In the genomic region with DNA sequence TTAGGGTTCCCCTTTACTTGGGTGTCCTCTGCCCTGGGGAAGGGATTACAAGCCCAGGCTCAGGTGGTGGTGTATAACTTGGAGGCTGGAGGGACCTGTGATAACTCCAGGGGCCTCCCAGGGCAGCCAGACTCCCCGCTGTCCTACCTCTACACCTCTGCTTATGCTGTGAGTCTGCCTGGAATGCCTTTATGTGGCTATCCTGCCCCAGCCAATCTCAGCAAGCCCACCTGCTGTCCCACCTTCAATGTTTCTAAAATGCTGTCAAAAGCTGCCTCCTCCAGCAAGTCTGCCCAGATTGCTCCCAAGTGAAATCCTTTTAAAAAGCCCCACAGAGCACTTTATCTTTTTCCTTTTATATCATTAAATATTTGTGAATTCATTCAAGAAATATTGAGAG, we compare ENCODE assay signal across 15 cellular contexts. TPM values are rescaled to one million over a fixed set of nuclear protein-coding genes. Genes with fewer than 3 reads are reported as not detected.
DNase-seq lines count a peak whose midpoint lies in the region; ATAC-seq and TF ChIP-seq lines count a peak whose summit lies in the region.
"Had no signal": no experiment of that assay in that cellular context is flagged by ENCODE, and none has a peak within 500 bp of the region (broad histone marks: within the 10 kb centered on the region; RNA-seq: fewer than 3 reads in every experiment).

No MANE protein-coding gene starts in this region.

- no peak overlapping the region for H2BK5ac ChIP-seq in IMR-90 (ENCODE audit: low read depth, low read length, poor library complexity, severe bottlenecking)

- H3K56ac ChIP-seq in IMR-90 (ENCODE audit: extremely low read depth, insufficient read depth, low read length): no peak overlapping the region

- H3K4me3 Mint-ChIP-seq in endodermal cell: no peak overlapping the region
- no peak overlapping the region for H3K4me3 Mint-ChIP-seq in nephron progenitor cell
- H3K4me3 Mint-ChIP-seq: B cell; CD4-positive, CD25-positive, alpha-beta regulatory T cell had no signal

- H3K9me3 ChIP-seq in IMR-90 (ENCODE audit: control insufficient read depth, insufficient read depth, low read length) (no peaks in the 10 kb centered on the region), endodermal cell (ENCODE audit: control insufficient read depth, low read length) (no peaks in the 10 kb centered on the region), transverse colon (no peaks in the 10 kb centered on the region)
- H3K9me3 ChIP-seq: SJSA1 had no signal

- no peak overlapping the region for H2AFZ ChIP-seq in IMR-90 (replicated peaks; ENCODE audit: low read length, poor library complexity)

- no peak for TF ChIP-seq RAD21 in IMR-90 (IDR thresholded peaks at IDR 0.05; ENCODE audit: low read length)

- H3K27ac Mint-ChIP-seq in endodermal cell (peak overlapping the region; percentile 48), nephron progenitor cell (peak overlapping the region; percentile 66)
- H3K27ac Mint-ChIP-seq: IgD-negative memory B cell had no signal

- no peak overlapping the region for H2AK5ac ChIP-seq in IMR-90 (ENCODE audit: low read depth, low read length)

- H2BK120ac ChIP-seq in IMR-90 (ENCODE audit: low read depth, low read length): no peak overlapping the region

- H3K36me3 ChIP-seq in IMR-90 (ENCODE audit: control insufficient read depth, insufficient read depth, low read length): no peaks in the 10 kb centered on the region
- H3K36me3 ChIP-seq in endodermal cell (ENCODE audit: control insufficient read depth, insufficient read depth, low read length): no peaks in the 10 kb centered on the region
- H3K36me3 ChIP-seq in transverse colon: no peaks in the 10 kb centered on the region
- H3K36me3 ChIP-seq: SJSA1 had no signal

- H2BK20ac ChIP-seq in IMR-90 (ENCODE audit: low read depth, low read length): no peak overlapping the region

- BruUV-seq in IMR-90 (replicated peaks; lab: Mats Ljungman, UMichigan): no TSS peak

- H3K4me3 ChIP-seq in IMR-90 (ENCODE audit: insufficient read depth, low read depth, low read length) (no peak overlapping the region), endodermal cell (ENCODE audit: low read length) (no peak overlapping the region), transverse colon (no peak overlapping the region)
- H3K4me3 ChIP-seq: SJSA1 had no signal

- H3K27me3 ChIP-seq in IMR-90 (ENCODE audit: control insufficient read depth, insufficient read depth, low read length): no peaks in the 10 kb centered on the region
- H3K27me3 ChIP-seq in endodermal cell (ENCODE audit: control insufficient read depth, insufficient read depth, low read length, poor library complexity, severe bottlenecking): no peaks in the 10 kb centered on the region
- H3K27me3 ChIP-seq in transverse colon: no peaks in the 10 kb centered on the region
- H3K27me3 ChIP-seq: SJSA1 had no signal

- H3K4me1 Mint-ChIP-seq in endodermal cell (peaks cover 27% of the 10 kb centered on the region), nephron progenitor cell (peaks cover 68% of the 10 kb centered on the region)
- H3K4me1 Mint-ChIP-seq: CD4-positive, CD25-positive, alpha-beta regulatory T cell had no signal

- H3K14ac ChIP-seq in IMR-90 (replicated peaks; ENCODE audit: low read depth, low read length): no peak overlapping the region

- dilution Hi-C loops in IMR-90 (cut with HindIII; ENCODE audit: low sequenced_read_pairs, unreplicated experiment): no loop called here

- TF ChIP-seq EP300 in transverse colon (IDR thresholded peaks at IDR 0.05; ENCODE audit: low read depth): no peak

- intact Hi-C loops in IMR-90 (cut with micrococcal nuclease): no loop called here
- intact Hi-C loops in transverse colon (cut with DNase I; ENCODE audit: low total_unique reads): loop anchor here (5.0 kb wide), 1 partner anchor 143 kb away; no protein-coding TSS in a partner anchor

- no peak for TF ChIP-seq CTCF in IMR-90 (conservative IDR thresholded peaks at IDR 0.05; ENCODE audit: low read depth, low read length)
- no peak for TF ChIP-seq CTCF in endodermal cell (conservative IDR thresholded peaks at IDR 0.05)
- no peak for TF ChIP-seq CTCF in nephron progenitor cell (IDR thresholded peaks at IDR 0.05)
- no peak for TF ChIP-seq CTCF in transverse colon (IDR thresholded peaks at IDR 0.05)
- no peak for TF ChIP-seq CTCF in GM13977 (IDR thresholded peaks at IDR 0.05; ENCODE audit: extremely low read depth, insufficient read depth, missing control alignments)

- peaks cover 14% of the 10 kb centered on the region for H3K4me1 ChIP-seq in IMR-90 (ENCODE audit: control insufficient read depth, insufficient read depth, low read length)
- peaks cover 29% of the 10 kb centered on the region for H3K4me1 ChIP-seq in endodermal cell (ENCODE audit: control insufficient read depth, insufficient read depth, low read length)
- peaks cover 2 to 38% (median 26%) of the 10 kb centered on the region in 4 donors for H3K4me1 ChIP-seq in transverse colon

- H3K4me2 ChIP-seq in IMR-90 (ENCODE audit: low read depth, low read length): no peak overlapping the region

- H3K27me3 Mint-ChIP-seq in endodermal cell (ENCODE audit: insufficient read depth) (no peaks in the 10 kb centered on the region), nephron progenitor cell (ENCODE audit: low read depth, poor library complexity) (no peaks in the 10 kb centered on the region)

- no peaks in the 10 kb centered on the region for H3K9me3 Mint-ChIP-seq in endodermal cell
- H3K9me3 Mint-ChIP-seq in nephron progenitor cell: no peaks in the 10 kb centered on the region
- H3K9me3 Mint-ChIP-seq: CD4-positive, CD25-positive, alpha-beta regulatory T cell; IgD-negative memory B cell had no signal

- no CpG with 5 or more reads among the region's 1 CpG for WGBS in IMR-90 (ENCODE audit: extremely low coverage in 2 of 2, insufficient read length in 1 of 2), 2 experiments
- 82 to 100% methylated on average over 1 of the region's 1 CpG for WGBS in endodermal cell (ENCODE audit: insufficient coverage in 1 of 2, insufficient read length in 1 of 2), 2 experiments
- WGBS in transverse colon (ENCODE audit: low coverage in 1 of 2), 2 donors: 75 to 100% methylated on average over 1 of the region's 1 CpG

- H3K4ac ChIP-seq in IMR-90 (ENCODE audit: low read depth, low read length): 0 out of 2 replicates have a peak overlapping the region, but pooled peaks have one; percentile 4

- DNase-seq in IMR-90: no peak
- DNase-seq in endodermal cell: no peak
- no peak for DNase-seq in nephron progenitor cell
- no peak for DNase-seq in transverse colon
- no peak for DNase-seq in RPMI8226
- DNase-seq in activated effector memory CD4-positive, alpha-beta T cell treated with Interleukin-2 at 50 U/mL for 16 hours: no peak
- no peak for DNase-seq in GM13977 (ENCODE audit: low spot score)
- DNase-seq: CD4-positive, CD25-positive, alpha-beta regulatory T cell; H7; NCI-H187 treated with DMSO at 0.1 percent for 48 hours; NCI-H446; OCI-M1 had no signal

- ATAC-seq in IMR-90 (ENCODE audit: low read depth): no peak

- H3K36me3 Mint-ChIP-seq in endodermal cell (ENCODE audit: low read depth): peaks cover 5% of the 10 kb centered on the region
- H3K36me3 Mint-ChIP-seq in nephron progenitor cell (ENCODE audit: low read depth): no peaks in the 10 kb centered on the region
- H3K36me3 Mint-ChIP-seq: CD4-positive, CD25-positive, alpha-beta regulatory T cell had no signal

- CTCF ChIA-PET in IMR-90 (lab: Yijun Ruan, JAX): no interaction called here

- H4K20me1 ChIP-seq in IMR-90 (ENCODE audit: insufficient read depth, low read length): peaks cover 14% of the 10 kb centered on the region

- no peak overlapping the region for H3K23ac ChIP-seq in IMR-90 (ENCODE audit: low read depth, low read length)

- peak overlapping the region; percentile 11 for H2AK9ac ChIP-seq in IMR-90 (replicated peaks; ENCODE audit: low read depth, low read length, poor library complexity)

- TF ChIP-seq POLR2A in IMR-90 (IDR thresholded peaks at IDR 0.05; ENCODE audit: low read depth, low read length): no peak
- TF ChIP-seq POLR2A in transverse colon (IDR thresholded peaks at IDR 0.05): no peak

- H2BK15ac ChIP-seq in IMR-90 (ENCODE audit: low read depth, low read length): no peak overlapping the region

- H4K91ac ChIP-seq in IMR-90 (ENCODE audit: insufficient read depth, low read depth, low read length): no peak overlapping the region

- no peak overlapping the region for H4K8ac ChIP-seq in IMR-90 (ENCODE audit: low read depth in 2 of 2, low read length in 2 of 2)

- in situ Hi-C loops in IMR-90 (cut with MboI; ENCODE audit: low sequenced_read_pairs) (no loop called here), transverse colon (cut with MboI; ENCODE audit: low pct_ligation_motif_present in 1 of 4, low pct_unique_long_range_greater_than_20kb in 1 of 4, low sequenced_read_pairs in 3 of 4) (loop anchor here in 1 of 4 donors (25.0 kb wide), 1 partner anchor 297 kb away; no protein-coding TSS in a partner anchor), GM13977 (cut with MboI; ENCODE audit: low pct_unique_long_range_greater_than_20kb, low sequenced_read_pairs, unreplicated experiment) (loop anchor here (25.0 kb wide), 1 partner anchor 297 kb away; no protein-coding TSS in a partner anchor)

- POLR2A ChIA-PET in IMR-90 (lab: Charles Lee; ENCODE audit: unreplicated experiment): no interaction called here

- peaks cover 18% of the 10 kb centered on the region for H3K9me1 ChIP-seq in IMR-90 (ENCODE audit: insufficient read depth, low read length)

- H3K27ac ChIP-seq in IMR-90 (ENCODE audit: insufficient read depth, low read length): no peak overlapping the region
- no peak overlapping the region for H3K27ac ChIP-seq in endodermal cell (ENCODE audit: low read depth, low read length)
- H3K27ac ChIP-seq in transverse colon: peak overlapping the region in 3 of 4 donors; percentile 41 to 61 (median 51)
- H3K27ac ChIP-seq: SJSA1 had no signal

- H3K9ac ChIP-seq in IMR-90 (ENCODE audit: low read depth, low read length) (no peak overlapping the region), endodermal cell (ENCODE audit: extremely low read depth, low read length, poor library complexity, severe bottlenecking) (no peak overlapping the region)

- H3K79me1 ChIP-seq in IMR-90 (ENCODE audit: low read depth in 1 of 2, low read length in 2 of 2): peaks cover 0 to 10% of the 10 kb centered on the region in 2 experiments; a peak in 2 of 4 replicates

- no peak overlapping the region for H4K5ac ChIP-seq in IMR-90 (ENCODE audit: low read depth, low read length)

- no peak overlapping the region for H3K18ac ChIP-seq in IMR-90 (ENCODE audit: low read depth, low read length)

TF ChIP-seq in IMR-90, 13 proteins besides CTCF, POLR2A, EP300 and RAD21 (continues in another document):
- TF ChIP-seq CHD1 (IDR thresholded peaks at IDR 0.05; ENCODE audit: low read depth, low read length) (no peak), CEBPB (IDR thresholded peaks at IDR 0.05; ENCODE audit: low read depth, low read length) (no peak), SMC3 (IDR thresholded peaks at IDR 0.05; ENCODE audit: low read depth, low read length) (no peak)

RNA-seq across cellular contexts. Expression of gene DAB2IP, which starts 39.3 kb away (rescaled TPM):
- total RNA-seq in IMR-90 (2012; rRNA removed) (5.6 and 6.1 TPM in 2 replicates), endodermal cell (10 to 100 TPM; 70.7 to 71.0 TPM), transverse colon (100 to 1,000 TPM in 1 of 4 donors, 10 to 100 TPM in 3; 84.2 to 159 (median 90.7) TPM)
- 17.2 and 20.4 TPM in 2 replicates for polyA plus RNA-seq in IMR-90 (2012; rRNA removed)
- polyA plus RNA-seq in IMR-90 (2012; cell fraction: cytosol; rRNA removed): 12.2 and 16.5 TPM in 2 replicates
- polyA plus RNA-seq in IMR-90 (2012; cell fraction: nucleus; rRNA removed; ENCODE audit: low replicate concordance): 27.8 and 42.5 TPM in 2 replicates
- polyA plus RNA-seq in endodermal cell (2013, experiment 1 of 2): 33.4 TPM
- 36.0 TPM for polyA plus RNA-seq in endodermal cell (2013, experiment 2 of 2)
- total RNA-seq: CD4-positive, CD25-positive, alpha-beta regulatory T cell had no signal
- polyA plus RNA-seq: CD4-positive, CD25-positive, alpha-beta regulatory T cell; IgD-negative memory B cell had no signal

Comparison
In these comparisons a context has a peak if more than half of its experiments do, and no peak if none do; other contexts are left out.
1. H3K27ac ChIP-seq: peak in transverse colon (3 of 4); none in IMR-90 (single experiment) and endodermal cell (single experiment).
2. RNA of gene DAB2IP, which starts 39.3 kb away (total RNA-seq): 84.2 to 159 TPM in transverse colon and 70.7 to 71.0 TPM in endodermal cell; 5.6 to 6.1 TPM in IMR-90; every median in the first group is over 10 times any median in the second.